In genomic region chr2:206349375-206349774, GRCh38 we compare ENCODE assay signal across 8 cellular contexts.
"Had no signal": no experiment of that assay in that cellular context is flagged by ENCODE, and none has a peak within 500 bp of the region (broad histone marks: within the 10 kb centered on the region; RNA-seq: fewer than 3 reads in every experiment).

No MANE protein-coding gene starts in this region.

- H3K4me3 ChIP-seq: K562 had no signal

- H3K27ac ChIP-seq: HL-60 had no signal

- H3K4me3 Mint-ChIP-seq: IgD-negative memory B cell had no signal

- FAIRE-seq: HepG2, HTR-8/SVneo, K562 had no signal

- DNase-seq: IMR-90, KBM-7, KG1 had no signal

- ATAC-seq: HepG2, K562 had no signal

- H3K4me1 Mint-ChIP-seq: IgD-negative memory B cell had no signal

- H3K27me3 Mint-ChIP-seq: IgD-negative memory B cell had no signal

- H3K27ac Mint-ChIP-seq: IgD-negative memory B cell had no signal
